Comparison of ENCODE assay signal across 9 cellular contexts in genomic region chr16:87560428-87561199, GRCh38. TPM values are rescaled to one million over a fixed set of nuclear protein-coding genes. Genes with fewer than 3 reads are reported as not detected.
DNase-seq lines count a peak whose midpoint lies in the region; ATAC-seq and TF ChIP-seq lines count a peak whose summit lies in the region.
"Had no signal": no experiment of that assay in that cellular context is flagged by ENCODE, and none has a peak within 500 bp of the region (broad histone marks: within the 10 kb centered on the region; RNA-seq: fewer than 3 reads in every experiment).

No MANE protein-coding gene starts in this region.

- DNase-seq in COLO829 (ENCODE audit: low spot score) (peak; percentile 67), HEK293T (ENCODE audit: extremely low spot score) (peak; percentile 93), activated T-cell treated with anti-CD3 and anti-CD28 coated beads for 48 hours (ENCODE audit: low read depth) (peak; percentile 34), lung microvascular endothelial cell (ENCODE audit: low read depth in 2 of 2) (peak; percentile 33 to 40), DMS114 treated with DMSO at 0.1 percent for 48 hours (lab: John Stamatoyannopoulos, UW; ENCODE audit: unreplicated experiment) (no peak), T-helper 17 cell (no peak)

- ATAC-seq in GM21423 (IDR thresholded peaks at IDR 0.05; ENCODE audit: unreplicated experiment) (no peak), HG02852 (IDR thresholded peaks at IDR 0.05; ENCODE audit: unreplicated experiment) (no peak), T-helper 17 cell (no peak)

- peaks cover 3% of the 10 kb centered on the region for H3K4me1 Mint-ChIP-seq in T-helper 17 cell

- H3K27me3 Mint-ChIP-seq in T-helper 17 cell = peaks cover 17% of the 10 kb centered on the region

- no peak overlapping the region for H3K27ac Mint-ChIP-seq in T-helper 17 cell

- H3K4me3 Mint-ChIP-seq in T-helper 17 cell = no peak overlapping the region

- CTCF ChIA-PET in HEK293T (lab: Yijun Ruan, JAX) = interaction anchor here (1.1 kb wide), 1 partner anchor 11 kb away, joined by 6 read pairs; no protein-coding TSS in a partner anchor

- POLR2A ChIA-PET in HEK293T (lab: Yijun Ruan, JAX) = interaction anchor here (0.7 kb wide), 1 partner anchor 10 kb away, joined by 7 read pairs; no protein-coding TSS in a partner anchor

- no peaks in the 10 kb centered on the region for H3K9me3 ChIP-seq in T-helper 17 cell (ENCODE audit: control insufficient read depth, low read length, poor library complexity, severe bottlenecking)

- H3K36me3 Mint-ChIP-seq in T-helper 17 cell (ENCODE audit: low read depth) = no peaks in the 10 kb centered on the region

TF ChIP-seq in HEK293T, 16 proteins besides CTCF, POLR2A, EP300 and RAD21:
- peak; percentile 89 for TF ChIP-seq SP1 (IDR thresholded peaks at IDR 0.05)
- no peak for TF ChIP-seq BHLHE40 (IDR thresholded peaks at IDR 0.05; ENCODE audit: borderline replicate concordance)

RNA-seq across cellular contexts. Expression of gene JPH3, which starts 41.7 kb away (rescaled TPM):
- total RNA-seq in lung microvascular endothelial cell (0.20 and 0.65 TPM in 2 replicates), T-helper 17 cell (under 1 TPM in 1 of 2 donors, not detected in 1; 0.08 TPM)
- total RNA-seq: bronchial epithelial cell had no signal

Comparison
In these comparisons a context has a peak if more than half of its experiments do, and no peak if none do; other contexts are left out.
1. DNase-seq: peak in COLO829 (single experiment), HEK293T (single experiment), activated T-cell treated with anti-CD3 and anti-CD28 coated beads for 48 hours (single experiment) and lung microvascular endothelial cell (2 of 2); none in DMS114 treated with DMSO at 0.1 percent for 48 hours (single experiment) and T-helper 17 cell (0 of 3).